In the genomic region with DNA sequence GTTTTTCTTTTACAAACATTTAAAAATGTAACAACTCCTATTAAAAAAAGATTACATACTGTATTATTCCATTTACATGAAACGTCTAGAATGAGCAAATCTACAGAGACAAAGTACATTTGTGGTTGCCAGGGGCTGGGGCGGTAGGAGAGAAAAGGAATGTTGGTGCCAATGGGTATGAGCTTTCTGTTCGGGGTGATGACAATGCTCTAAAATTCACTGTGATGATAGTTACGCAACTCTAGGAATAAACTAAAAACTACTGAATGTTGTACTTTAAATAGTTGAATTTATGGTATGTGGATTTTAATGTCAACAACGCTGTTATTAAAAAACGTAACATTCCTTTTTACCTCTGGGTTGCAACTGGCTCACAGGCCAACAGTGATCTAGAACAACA, we compare ENCODE assay signal across 19 cellular contexts.
"Had no signal": no experiment of that assay in that cellular context is flagged by ENCODE, and none has a peak within 500 bp of the region (broad histone marks: within the 10 kb centered on the region; RNA-seq: fewer than 3 reads in every experiment).

No MANE protein-coding gene starts in this region.

- ATAC-seq: activated CD8-positive, alpha-beta T cell treated with anti-CD3 and anti-CD28 coated beads, Interleukin-2, amount 10 ng/mL, durations not matched to agents 7 days and 5 days had no signal

- DNase-seq: activated CD4-positive, alpha-beta T cell treated with anti-CD3 and anti-CD28 coated beads, Interleukin-2, amount 10 ng/mL, durations not matched to agents 24 days and 14 days; activated CD4-positive, alpha-beta T cell treated with anti-CD3 and anti-CD28 coated beads, Interleukin-2, amount 50 U/mL, for 48 hours; activated CD8-positive, alpha-beta T cell treated with anti-CD3 and anti-CD28 coated beads, Interleukin-2, amount 10 ng/mL, durations not matched to agents 7 days and 5 days; activated gamma-delta T cell treated with Interleukin-2 at 50 U/mL for 16 hours; activated naive CD4-positive, alpha-beta T cell treated with anti-CD3 and anti-CD28 coated beads for 36 hours; activated T-cell treated with anti-CD3 and anti-CD28 coated beads, Interleukin-2, amount 50 U/mL, for 24 hours; anterior cingulate cortex; caudate nucleus; NCI-H1048; NCI-H1436 treated with DMSO at 0.1 percent for 48 hours; NCI-H1694 treated with DMSO at 0.1 percent for 48 hours; NCI-H2029; NCI-H345; NCI-H524 treated with DMSO at 0.1 percent for 48 hours; OCI-M1; Right ventricle myocardium superior; SW 1271; T-helper 9 cell had no signal

- H3K27ac ChIP-seq: KMS-11 had no signal

- H3K9ac ChIP-seq: KMS-11 had no signal

- H3K4me2 ChIP-seq: KMS-11 had no signal
